Comparison of ENCODE assay signal across 2 cellular contexts in the genomic region with DNA sequence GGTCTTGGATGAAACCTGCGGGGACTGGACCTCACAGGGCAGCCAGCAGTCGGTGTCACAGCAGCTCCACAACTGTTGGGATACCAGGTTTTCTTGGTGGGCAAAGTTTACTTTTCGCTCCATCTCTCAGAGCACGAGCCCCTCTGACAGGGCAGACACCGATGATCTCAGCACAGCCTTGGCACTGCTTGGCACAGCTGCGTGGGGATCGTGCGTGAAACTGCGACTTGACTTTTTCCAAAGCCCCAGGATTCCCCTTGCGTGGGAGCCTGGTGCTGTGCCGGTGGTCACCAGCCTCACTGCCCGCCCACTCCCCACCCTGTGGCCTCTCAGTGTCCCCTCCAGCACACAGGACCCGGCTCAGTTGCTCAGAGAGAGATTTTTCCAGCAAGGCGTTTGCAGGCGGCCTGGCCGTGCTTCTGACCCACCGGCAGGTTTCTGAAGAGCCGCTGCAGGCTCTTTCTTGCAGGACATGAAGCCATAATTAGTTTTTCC.
TF ChIP-seq lines count a peak whose summit lies in the region.

No MANE protein-coding gene starts in this region.

TF ChIP-seq in A549, 52 proteins besides CTCF, POLR2A, EP300 and RAD21:
- TF ChIP-seq RARB (CRISPR knock-in tag; IDR thresholded peaks at IDR 0.05): no peak
- no peak for TF ChIP-seq JUN (IDR thresholded peaks at IDR 0.05)
- no peak for TF ChIP-seq TFCP2L1 (CRISPR knock-in tag; IDR thresholded peaks at IDR 0.05)
- no peak for TF ChIP-seq CBX2 (IDR thresholded peaks at IDR 0.05; ENCODE audit: borderline replicate concordance, low read depth)
- TF ChIP-seq NPAS2 (CRISPR knock-in tag; IDR thresholded peaks at IDR 0.05; ENCODE audit: borderline replicate concordance): no peak
- no peak for TF ChIP-seq JUNB (IDR thresholded peaks at IDR 0.05)
- no peak for TF ChIP-seq CHD2 (IDR thresholded peaks at IDR 0.05; ENCODE audit: low read length, partially characterized antibody)
- no peak for TF ChIP-seq SMC3 (IDR thresholded peaks at IDR 0.05)
- TF ChIP-seq, protein P1, sequence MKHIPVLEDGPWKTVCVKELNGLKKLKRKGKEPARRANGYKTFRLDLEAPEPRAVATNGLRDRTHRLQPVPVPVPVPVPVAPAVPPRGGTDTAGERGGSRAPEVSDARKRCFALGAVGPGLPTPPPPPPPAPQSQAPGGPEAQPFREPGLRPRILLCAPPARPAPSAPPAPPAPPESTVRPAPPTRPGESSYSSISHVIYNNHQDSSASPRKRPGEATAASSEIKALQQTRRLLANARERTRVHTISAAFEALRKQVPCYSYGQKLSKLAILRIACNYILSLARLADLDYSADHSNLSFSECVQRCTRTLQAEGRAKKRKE (CRISPR knock-in tag; IDR thresholded peaks at IDR 0.05; ENCODE audit: low read depth): no peak
- no peak for TF ChIP-seq RCOR1 (IDR thresholded peaks at IDR 0.05; ENCODE audit: low read depth, low read length)
- no peak for TF ChIP-seq CEBPB (IDR thresholded peaks at IDR 0.05)
- TF ChIP-seq NR3C1 (IDR thresholded peaks at IDR 0.05): no peak
- no peak for TF ChIP-seq CHD4 (IDR thresholded peaks at IDR 0.05; ENCODE audit: borderline replicate concordance)
- TF ChIP-seq, protein P2, sequence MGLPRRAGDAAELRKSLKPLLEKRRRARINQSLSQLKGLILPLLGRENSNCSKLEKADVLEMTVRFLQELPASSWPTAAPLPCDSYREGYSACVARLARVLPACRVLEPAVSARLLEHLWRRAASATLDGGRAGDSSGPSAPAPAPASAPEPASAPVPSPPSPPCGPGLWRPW (IDR thresholded peaks at IDR 0.05): no peak
- no peak for TF ChIP-seq TP53 (CRISPR knock-in tag; IDR thresholded peaks at IDR 0.05)
- TF ChIP-seq PHF8 (IDR thresholded peaks at IDR 0.05; ENCODE audit: borderline replicate concordance, low read depth): no peak
- TF ChIP-seq ZC3H11A (IDR thresholded peaks at IDR 0.05): no peak

TF ChIP-seq in H1, 55 proteins besides CTCF, POLR2A, EP300 and RAD21:
- no peak for TF ChIP-seq SIX5 (IDR thresholded peaks at IDR 0.05; ENCODE audit: low read depth, low read length)
- no peak for TF ChIP-seq BRCA1 (IDR thresholded peaks at IDR 0.05; ENCODE audit: low read depth, low read length)
- TF ChIP-seq TAF7 (optimal IDR thresholded peaks at IDR 0.05; ENCODE audit: borderline replicate concordance, low read depth, low read length): no peak
- TF ChIP-seq CBX8 (IDR thresholded peaks at IDR 0.05; ENCODE audit: borderline replicate concordance, low read depth, low read length): no peak
- TF ChIP-seq, protein P3, sequence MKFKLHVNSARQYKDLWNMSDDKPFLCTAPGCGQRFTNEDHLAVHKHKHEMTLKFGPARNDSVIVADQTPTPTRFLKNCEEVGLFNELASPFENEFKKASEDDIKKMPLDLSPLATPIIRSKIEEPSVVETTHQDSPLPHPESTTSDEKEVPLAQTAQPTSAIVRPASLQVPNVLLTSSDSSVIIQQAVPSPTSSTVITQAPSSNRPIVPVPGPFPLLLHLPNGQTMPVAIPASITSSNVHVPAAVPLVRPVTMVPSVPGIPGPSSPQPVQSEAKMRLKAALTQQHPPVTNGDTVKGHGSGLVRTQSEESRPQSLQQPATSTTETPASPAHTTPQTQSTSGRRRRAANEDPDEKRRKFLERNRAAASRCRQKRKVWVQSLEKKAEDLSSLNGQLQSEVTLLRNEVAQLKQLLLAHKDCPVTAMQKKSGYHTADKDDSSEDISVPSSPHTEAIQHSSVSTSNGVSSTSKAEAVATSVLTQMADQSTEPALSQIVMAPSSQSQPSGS (IDR thresholded peaks at IDR 0.05; ENCODE audit: low read length): no peak
- no peak for TF ChIP-seq KDM4A (IDR thresholded peaks at IDR 0.05; ENCODE audit: low read depth, low read length, severe bottlenecking)
- TF ChIP-seq TEAD4 (IDR thresholded peaks at IDR 0.05; ENCODE audit: low read depth, low read length): no peak
- no peak for TF ChIP-seq CTBP2 (IDR thresholded peaks at IDR 0.05; ENCODE audit: borderline replicate concordance, insufficient read depth, insufficient read length, low read length)
- no peak for TF ChIP-seq POLR2AphosphoS5 (IDR thresholded peaks at IDR 0.05; ENCODE audit: low read depth, low read length)
- no peak for TF ChIP-seq YY1 (IDR thresholded peaks at IDR 0.05; ENCODE audit: low read depth, low read length)
- TF ChIP-seq, protein P4, sequence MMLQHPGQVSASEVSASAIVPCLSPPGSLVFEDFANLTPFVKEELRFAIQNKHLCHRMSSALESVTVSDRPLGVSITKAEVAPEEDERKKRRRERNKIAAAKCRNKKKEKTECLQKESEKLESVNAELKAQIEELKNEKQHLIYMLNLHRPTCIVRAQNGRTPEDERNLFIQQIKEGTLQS (IDR thresholded peaks at IDR 0.05; ENCODE audit: insufficient read depth, low read depth, low read length): no peak
- TF ChIP-seq HDAC6 (IDR thresholded peaks at IDR 0.05; ENCODE audit: low read depth, low read length): no peak
- TF ChIP-seq, protein P5, sequence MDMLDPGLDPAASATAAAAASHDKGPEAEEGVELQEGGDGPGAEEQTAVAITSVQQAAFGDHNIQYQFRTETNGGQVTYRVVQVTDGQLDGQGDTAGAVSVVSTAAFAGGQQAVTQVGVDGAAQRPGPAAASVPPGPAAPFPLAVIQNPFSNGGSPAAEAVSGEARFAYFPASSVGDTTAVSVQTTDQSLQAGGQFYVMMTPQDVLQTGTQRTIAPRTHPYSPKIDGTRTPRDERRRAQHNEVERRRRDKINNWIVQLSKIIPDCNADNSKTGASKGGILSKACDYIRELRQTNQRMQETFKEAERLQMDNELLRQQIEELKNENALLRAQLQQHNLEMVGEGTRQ (IDR thresholded peaks at IDR 0.05; ENCODE audit: low read length): no peak
- TF ChIP-seq SIN3A (conservative IDR thresholded peaks at IDR 0.05 in 1 of 2, IDR thresholded peaks at IDR 0.05 in 1 of 2; ENCODE audit: low read depth in 1 of 2, low read length in 2 of 2): no peak
- no peak for TF ChIP-seq BACH1 (IDR thresholded peaks at IDR 0.05; ENCODE audit: low read length)
- TF ChIP-seq EZH2 (IDR thresholded peaks at IDR 0.05; ENCODE audit: low read depth, low read length, severe bottlenecking): no peak
- TF ChIP-seq JUN (IDR thresholded peaks at IDR 0.05; ENCODE audit: low read depth, low read length): no peak
- TF ChIP-seq CHD2 (IDR thresholded peaks at IDR 0.05; ENCODE audit: low read length): no peak
